ENCODE assay signal across 25 cellular contexts in genomic region chr20:62420846-62421715, GRCh38. TPM values are rescaled to one million over a fixed set of nuclear protein-coding genes. Genes with fewer than 3 reads are reported as not detected.
"Had no signal": no experiment of that assay in that cellular context is flagged by ENCODE, and none has a peak within 500 bp of the region (broad histone marks: within the 10 kb centered on the region; RNA-seq: fewer than 3 reads in every experiment).

No MANE protein-coding gene starts in this region.

- H3K27ac ChIP-seq: body of pancreas, cardiac muscle cell, sigmoid colon, upper lobe of right lung, VCaP had no signal

- H3K9me3 ChIP-seq: body of pancreas, sigmoid colon, upper lobe of right lung had no signal

- ATAC-seq: activated CD8-positive, alpha-beta T cell treated with anti-CD3 and anti-CD28 coated beads, Interleukin-2, amount 10 ng/mL, durations not matched to agents 7 days and 5 days; activated naive CD8-positive, alpha-beta T cell treated with anti-CD3 and anti-CD28 coated beads, Interleukin-2, amount 50 U/mL, for 24 hours; body of pancreas; stimulated activated memory B cell treated with anti-CD40 and anti-IgM and Interleukin-4, amounts not matched to agents 10 μg/mL and 1 μg/mL and 100 μg/mL, for 72 hours; T-cell; upper lobe of right lung had no signal

- H3K27me3 ChIP-seq: body of pancreas, cardiac muscle cell, upper lobe of right lung had no signal

- DNase-seq: activated CD4-positive, alpha-beta T cell treated with anti-CD3 and anti-CD28 coated beads for 1 hour; activated CD4-positive, alpha-beta T cell treated with anti-CD3 and anti-CD28 coated beads, Interleukin-2, amount 50 U/mL, for 1 hour; activated CD8-positive, alpha-beta T cell treated with anti-CD3 and anti-CD28 coated beads, Interleukin-2, amount 10 ng/mL, durations not matched to agents 7 days and 5 days; activated gamma-delta T cell; activated naive CD4-positive, alpha-beta T cell treated with anti-CD3 and anti-CD28 coated beads, Interleukin-2, amount 50 U/mL, for 16 hours; activated naive CD8-positive, alpha-beta T cell treated with anti-CD3 and anti-CD28 coated beads, Interleukin-2, amount 50 U/mL, for 24 hours; body of pancreas; effector memory CD4-positive, alpha-beta T cell; foreskin melanocyte; glutamatergic neuron; hippocampal formation; naive B cell; posterior cingulate gyrus; sigmoid colon; stimulated activated CD4-positive, alpha-beta T cell treated with anti-CD3 and anti-CD28 coated beads, Interleukin-15, amount 100 ng/mL, for 24 hours; T-cell; upper lobe of right lung had no signal

- H3K4me1 ChIP-seq: sigmoid colon, upper lobe of right lung had no signal

- H3K4me2 ChIP-seq: smooth muscle cell had no signal

- H3K36me3 ChIP-seq: cardiac muscle cell, sigmoid colon, upper lobe of right lung had no signal

- H3K4me3 ChIP-seq: body of pancreas, cardiac muscle cell, sigmoid colon, smooth muscle cell, upper lobe of right lung had no signal

RNA-seq across cellular contexts. Expression of gene RBBP8NL, which starts 6.3 kb away (rescaled TPM):
- total RNA-seq: activated CD8-positive, alpha-beta T cell treated with anti-CD3 and anti-CD28 coated beads, Interleukin-2, amount 10 ng/mL, durations not matched to agents 7 days and 5 days; activated T-helper 1 cell treated with anti-CD3 and anti-CD28 coated beads, Interleukin-12 subunit alpha, Interleukin-12 subunit beta, Interleukin-2, Interleukin-4 antibody, amounts not matched to agents 30 ng/mL and 10 ng/mL and 1 ng/mL, durations not matched to agents 14 hours and 24 hours and 36 hours; cardiac muscle cell; omental fat pad; sigmoid colon; T-cell had no signal
- polyA plus RNA-seq: cardiac muscle cell, liver, neural cell, smooth muscle cell had no signal

RNA-seq across cellular contexts. Expression of gene GATA5, which starts 54.7 kb away (rescaled TPM):
- total RNA-seq: activated CD8-positive, alpha-beta T cell treated with anti-CD3 and anti-CD28 coated beads, Interleukin-2, amount 10 ng/mL, durations not matched to agents 7 days and 5 days; activated T-helper 1 cell treated with anti-CD3 and anti-CD28 coated beads, Interleukin-12 subunit alpha, Interleukin-12 subunit beta, Interleukin-2, Interleukin-4 antibody, amounts not matched to agents 30 ng/mL and 10 ng/mL and 1 ng/mL, durations not matched to agents 14 hours and 24 hours and 36 hours; body of pancreas; T-cell had no signal
- polyA plus RNA-seq: neural cell had no signal
